Comparison of ENCODE assay signal across 8 cellular contexts in genomic region chr12:53053223-53054111, GRCh38. TPM values are rescaled to one million over a fixed set of nuclear protein-coding genes. Genes with fewer than 3 reads are reported as not detected.
DNase-seq lines count a peak whose midpoint lies in the region; ATAC-seq, FAIRE-seq and TF ChIP-seq lines count a peak whose summit lies in the region.

No MANE protein-coding gene starts in this region.

- 34 to 39% (median 36%) methylated on average over 10 to 16 of the region's 16 CpGs for WGBS in spleen, 5 donors

- peak overlapping the region; percentile 81 for H3K4me2 ChIP-seq in Karpas-422 (ENCODE audit: low read depth, low read length, poor library complexity, severe bottlenecking)

- H3K27me3 ChIP-seq in Karpas-422 (ENCODE audit: low read length) (no peaks in the 10 kb centered on the region), bronchial epithelial cell (ENCODE audit: control insufficient read depth, insufficient read depth, low read length) (no peaks in the 10 kb centered on the region), spleen (replicated peaks in 1 of 7) (no peaks in the 10 kb centered on the region)

- H3K4me1 ChIP-seq in Karpas-422 (ENCODE audit: low read length) (peaks cover 14% of the 10 kb centered on the region), spleen (peaks cover 21 to 97% (median 51%) of the 10 kb centered on the region in 6 donors)

- no peak for TF ChIP-seq POLR2A in spleen (IDR thresholded peaks at IDR 0.05)

- peak overlapping the region; percentile 60 for H3K9ac ChIP-seq in Karpas-422 (ENCODE audit: low read length)

- H3K79me2 ChIP-seq in Karpas-422 (ENCODE audit: low read length), result no peaks in the 10 kb centered on the region

- DNase-seq in DMS153 treated with DMSO at 0.1 percent for 48 hours (lab: John Stamatoyannopoulos, UW; ENCODE audit: unreplicated experiment) (peak; percentile 85), Karpas-422 (peak; percentile 67), bronchial epithelial cell (ENCODE audit: low read depth) (peak; percentile 73), iris pigment epithelial cell (ENCODE audit: low read depth) (peak; percentile 31), spleen (peak; percentile 85), UCSD-AML1 (lab: John Stamatoyannopoulos, UW; ENCODE audit: unreplicated experiment) (no peak)

- ATAC-seq in HG02973 (IDR thresholded peaks at IDR 0.05; ENCODE audit: unreplicated experiment), result no peak

- intact Hi-C loops in spleen (cut with DNase I; ENCODE audit: low total_unique reads), result no loop called here

- H3K9me3 ChIP-seq in Karpas-422 (ENCODE audit: low read length), result no peaks in the 10 kb centered on the region
- H3K9me3 ChIP-seq in spleen, result no peaks in the 10 kb centered on the region

- peak overlapping the region; percentile 74 for H3K4me3 ChIP-seq in Karpas-422 (ENCODE audit: low read length)
- peak overlapping the region; percentile 64 for H3K4me3 ChIP-seq in bronchial epithelial cell (ENCODE audit: low read depth, low read length)
- peak overlapping the region; percentile 57 to 90 (median 68) for H3K4me3 ChIP-seq in spleen

- peak overlapping the region; percentile 89 for H2AFZ ChIP-seq in Karpas-422 (ENCODE audit: low read length)

- H3K36me3 ChIP-seq in Karpas-422 (ENCODE audit: insufficient read depth, low read length) (no peaks in the 10 kb centered on the region), bronchial epithelial cell (ENCODE audit: control insufficient read depth, insufficient read depth, low read length) (peaks cover 11% of the 10 kb centered on the region), spleen (peaks cover 0 to 56% (median 14%) of the 10 kb centered on the region in 6 donors)

- TF ChIP-seq CTCF in VCaP (conservative IDR thresholded peaks at IDR 0.05) (peak; percentile 94), bronchial epithelial cell (IDR thresholded peaks at IDR 0.05; ENCODE audit: insufficient read depth, low read length, severe bottlenecking) (peak; percentile 86), spleen (IDR thresholded peaks at IDR 0.05 in 8 of 11, conservative IDR thresholded peaks at IDR 0.05 in 3 of 11) (peak; percentile 45 to 74 (median 68))

- no peak for FAIRE-seq in bronchial epithelial cell (lab: Jason Lieb, UNC)

- H3K27ac ChIP-seq in Karpas-422 (ENCODE audit: low read length) (no peak overlapping the region), VCaP (peak overlapping the region; percentile 95), spleen (peak overlapping the region; percentile 67 to 94 (median 87))

- no peaks in the 10 kb centered on the region for H3K9me2 ChIP-seq in Karpas-422 (replicated peaks; ENCODE audit: insufficient read depth, low read length)

- H4K20me1 ChIP-seq in Karpas-422 (ENCODE audit: insufficient read depth, low read depth, low read length), result 0 out of 2 replicates have a peak, but pooled peaks cover 7% of the 10 kb centered on the region

RNA-seq across cellular contexts. Expression of gene TNS2, which starts 3.6 kb away (rescaled TPM):
- 0.48 TPM in 1 of 2 replicates, not detected in the other for total RNA-seq in Karpas-422 (2014; rRNA removed; shearing (Covaris generic); ENCODE audit: low replicate concordance)
- total RNA-seq in bronchial epithelial cell (1.3 and 1.8 TPM in 2 replicates), spleen (100 to 1,000 TPM in 6 of 7 donors, 10 to 100 TPM in 1; 72.4 to 301 (median 170) TPM)
- 100 to 1,000 TPM in 1 of 3 donors, 10 to 100 TPM in 2; 36.6 to 159 (median 67.5) TPM for polyA plus RNA-seq in spleen

RNA-seq across cellular contexts. Expression of gene SPRYD3, which starts 25.7 kb away (rescaled TPM):
- 11.1 and 17.4 TPM in 2 replicates for total RNA-seq in Karpas-422 (2014; rRNA removed; shearing (Covaris generic); ENCODE audit: low replicate concordance)
- total RNA-seq in bronchial epithelial cell (18.7 and 25.9 TPM in 2 replicates), spleen (10 to 100 TPM; 29.2 to 44.5 (median 36.4) TPM)
- polyA plus RNA-seq in spleen, result 10 to 100 TPM; 10.8 to 31.0 (median 15.9) TPM

RNA-seq across cellular contexts. Expression of gene IGFBP6, which starts 44.0 kb away (rescaled TPM):
- 0.54 TPM in 1 of 2 replicates, not detected in the other for total RNA-seq in Karpas-422 (2014; rRNA removed; shearing (Covaris generic); ENCODE audit: low replicate concordance)
- total RNA-seq in bronchial epithelial cell, result 75.5 and 81.6 TPM in 2 replicates
- 100 to 1,000 TPM in 2 of 7 donors, 10 to 100 TPM in 5; 35.2 to 183 (median 75.6) TPM for total RNA-seq in spleen
- 100 to 1,000 TPM in 2 of 3 donors, 10 to 100 TPM in 1; 37.1 to 144 (median 130) TPM for polyA plus RNA-seq in spleen

RNA-seq across cellular contexts. Expression of gene EIF4B, which starts 47.2 kb away (rescaled TPM):
- 549 and 718 TPM in 2 replicates for total RNA-seq in Karpas-422 (2014; rRNA removed; shearing (Covaris generic); ENCODE audit: low replicate concordance)
- total RNA-seq in bronchial epithelial cell (1,485 and 2,183 TPM in 2 replicates), spleen (100 to 1,000 TPM; 379 to 490 (median 468) TPM)
- polyA plus RNA-seq in spleen, result 100 to 1,000 TPM; 105 to 132 (median 119) TPM

RNA-seq across cellular contexts. Expression of gene SOAT2, which starts 49.8 kb away (rescaled TPM):
- not detected in 2 replicates for total RNA-seq in Karpas-422 (2014; rRNA removed; shearing (Covaris generic); ENCODE audit: low replicate concordance)
- total RNA-seq in bronchial epithelial cell (not detected in 2 replicates), spleen (under 1 TPM in 6 of 7 donors, not detected in 1; 0.37 to 0.80 (median 0.54) TPM)
- 1 to 10 TPM in 1 of 3 donors, under 1 TPM in 2; 0.52 to 2.2 (median 0.99) TPM for polyA plus RNA-seq in spleen

Comparison
In these comparisons a context has a peak if more than half of its experiments do, and no peak if none do; other contexts are left out.
1. RNA of gene TNS2, which starts 3.6 kb away (total RNA-seq): 72.4 to 301 TPM in spleen; 1.3 to 1.8 TPM in bronchial epithelial cell and 0.48 TPM in Karpas-422; every median in the first group is over 10 times any median in the second.
2. RNA of gene IGFBP6, which starts 44.0 kb away (total RNA-seq): 75.5 to 81.6 TPM in bronchial epithelial cell and 35.2 to 183 TPM in spleen; 0.54 TPM in Karpas-422; every median in the first group is over 10 times any median in the second.
3. Peak in every context shown above with its lines, with median percentiles within 50 percentile points of each other: H3K4me3 ChIP-seq and CTCF ChIP-seq.